In the genomic region with DNA sequence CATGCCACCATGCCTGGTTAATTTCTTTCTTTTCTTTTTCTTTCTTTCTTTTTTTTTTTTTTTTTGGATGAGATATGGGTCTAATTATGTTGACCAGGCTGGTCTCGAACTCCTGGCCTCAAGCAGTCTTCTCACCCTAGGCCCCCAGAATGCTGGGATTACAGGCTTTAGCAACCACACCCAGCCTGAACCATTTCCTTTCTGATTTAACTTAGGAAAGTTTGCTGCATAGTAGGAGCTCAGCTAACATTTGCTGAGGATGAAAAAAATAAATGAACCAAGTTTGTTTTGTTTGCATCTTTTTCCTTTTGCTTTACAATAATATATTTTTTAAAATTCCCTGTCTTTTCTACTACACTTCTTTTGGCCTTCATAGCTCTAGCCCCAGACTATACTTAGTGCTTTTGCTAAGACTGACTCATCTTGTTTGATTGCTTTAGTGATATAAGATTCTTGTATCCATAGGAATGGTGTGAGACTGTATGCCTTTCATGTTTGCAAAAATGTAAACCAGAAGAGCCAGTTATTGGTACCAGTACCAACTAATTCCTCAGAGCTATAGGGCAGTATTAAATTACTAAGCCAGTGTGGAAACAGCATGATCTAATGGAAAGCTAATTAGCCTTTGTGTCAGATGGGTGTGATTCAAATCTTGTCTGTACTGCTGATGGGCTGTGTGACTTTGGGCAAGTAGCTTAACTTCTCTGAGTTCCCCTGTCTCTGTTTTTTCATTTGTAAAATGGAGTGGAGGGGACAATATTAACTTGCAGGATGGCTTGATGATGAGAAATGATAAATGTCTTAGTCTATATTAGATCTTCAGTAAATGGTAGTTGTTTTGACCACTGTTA, we compare ENCODE assay signal across 2 cellular contexts.
TF ChIP-seq lines count a peak whose summit lies in the region.

No MANE protein-coding gene starts in this region.

TF ChIP-seq in IMR-90, 13 proteins besides CTCF, POLR2A, EP300 and RAD21:
- TF ChIP-seq MAZ (IDR thresholded peaks at IDR 0.05; ENCODE audit: borderline replicate concordance, low read depth, low read length) (no peak), CHD1 (IDR thresholded peaks at IDR 0.05; ENCODE audit: low read depth, low read length) (no peak), RFX5 (IDR thresholded peaks at IDR 0.05; ENCODE audit: low read depth, low read length) (no peak), CEBPB (IDR thresholded peaks at IDR 0.05; ENCODE audit: low read depth, low read length) (no peak), BHLHE40 (IDR thresholded peaks at IDR 0.05; ENCODE audit: low read depth, low read length) (no peak), MXI1 (IDR thresholded peaks at IDR 0.05; ENCODE audit: borderline replicate concordance, low read depth, low read length) (no peak), SMC3 (IDR thresholded peaks at IDR 0.05; ENCODE audit: low read depth, low read length) (no peak)
- TF ChIP-seq, protein P1, sequence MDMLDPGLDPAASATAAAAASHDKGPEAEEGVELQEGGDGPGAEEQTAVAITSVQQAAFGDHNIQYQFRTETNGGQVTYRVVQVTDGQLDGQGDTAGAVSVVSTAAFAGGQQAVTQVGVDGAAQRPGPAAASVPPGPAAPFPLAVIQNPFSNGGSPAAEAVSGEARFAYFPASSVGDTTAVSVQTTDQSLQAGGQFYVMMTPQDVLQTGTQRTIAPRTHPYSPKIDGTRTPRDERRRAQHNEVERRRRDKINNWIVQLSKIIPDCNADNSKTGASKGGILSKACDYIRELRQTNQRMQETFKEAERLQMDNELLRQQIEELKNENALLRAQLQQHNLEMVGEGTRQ (IDR thresholded peaks at IDR 0.05; ENCODE audit: low read depth, low read length) = no peak

TF ChIP-seq in H1, 55 proteins besides CTCF, POLR2A, EP300 and RAD21:
- TF ChIP-seq KDM1A (IDR thresholded peaks at IDR 0.05; ENCODE audit: borderline replicate concordance, low read length) (peak; percentile 87), TEAD4 (IDR thresholded peaks at IDR 0.05; ENCODE audit: low read depth, low read length) (no peak)
